1 cellular context compared by ENCODE assay signal in the genomic region with DNA sequence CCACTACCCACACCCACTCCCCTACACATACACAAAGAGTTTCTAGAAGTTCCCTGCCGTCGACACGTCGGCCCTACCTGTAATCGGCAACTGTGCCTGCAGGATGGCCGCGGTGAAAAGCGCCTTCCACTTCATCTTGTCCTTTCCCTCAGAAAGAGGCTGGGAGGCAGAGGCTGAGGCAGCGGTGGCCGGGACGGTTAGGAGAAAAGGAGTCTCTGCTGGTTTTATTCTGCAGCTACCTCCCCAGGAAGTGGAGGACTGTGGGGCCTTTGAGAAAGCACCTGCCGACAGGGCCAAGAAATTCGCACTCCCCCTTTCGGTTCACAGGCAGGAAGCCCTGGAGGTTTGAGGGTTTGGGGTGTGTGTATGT.
TF ChIP-seq lines count a peak whose summit lies in the region.

A gene (minus strand): TSS at position 199 of the 370 bp plus-strand sequence. CDS start 64 bp downstream, at position 135.

TF ChIP-seq in GM12878, 131 proteins besides CTCF, POLR2A, EP300 and RAD21 (continued from another document):
- TF ChIP-seq, protein P1, sequence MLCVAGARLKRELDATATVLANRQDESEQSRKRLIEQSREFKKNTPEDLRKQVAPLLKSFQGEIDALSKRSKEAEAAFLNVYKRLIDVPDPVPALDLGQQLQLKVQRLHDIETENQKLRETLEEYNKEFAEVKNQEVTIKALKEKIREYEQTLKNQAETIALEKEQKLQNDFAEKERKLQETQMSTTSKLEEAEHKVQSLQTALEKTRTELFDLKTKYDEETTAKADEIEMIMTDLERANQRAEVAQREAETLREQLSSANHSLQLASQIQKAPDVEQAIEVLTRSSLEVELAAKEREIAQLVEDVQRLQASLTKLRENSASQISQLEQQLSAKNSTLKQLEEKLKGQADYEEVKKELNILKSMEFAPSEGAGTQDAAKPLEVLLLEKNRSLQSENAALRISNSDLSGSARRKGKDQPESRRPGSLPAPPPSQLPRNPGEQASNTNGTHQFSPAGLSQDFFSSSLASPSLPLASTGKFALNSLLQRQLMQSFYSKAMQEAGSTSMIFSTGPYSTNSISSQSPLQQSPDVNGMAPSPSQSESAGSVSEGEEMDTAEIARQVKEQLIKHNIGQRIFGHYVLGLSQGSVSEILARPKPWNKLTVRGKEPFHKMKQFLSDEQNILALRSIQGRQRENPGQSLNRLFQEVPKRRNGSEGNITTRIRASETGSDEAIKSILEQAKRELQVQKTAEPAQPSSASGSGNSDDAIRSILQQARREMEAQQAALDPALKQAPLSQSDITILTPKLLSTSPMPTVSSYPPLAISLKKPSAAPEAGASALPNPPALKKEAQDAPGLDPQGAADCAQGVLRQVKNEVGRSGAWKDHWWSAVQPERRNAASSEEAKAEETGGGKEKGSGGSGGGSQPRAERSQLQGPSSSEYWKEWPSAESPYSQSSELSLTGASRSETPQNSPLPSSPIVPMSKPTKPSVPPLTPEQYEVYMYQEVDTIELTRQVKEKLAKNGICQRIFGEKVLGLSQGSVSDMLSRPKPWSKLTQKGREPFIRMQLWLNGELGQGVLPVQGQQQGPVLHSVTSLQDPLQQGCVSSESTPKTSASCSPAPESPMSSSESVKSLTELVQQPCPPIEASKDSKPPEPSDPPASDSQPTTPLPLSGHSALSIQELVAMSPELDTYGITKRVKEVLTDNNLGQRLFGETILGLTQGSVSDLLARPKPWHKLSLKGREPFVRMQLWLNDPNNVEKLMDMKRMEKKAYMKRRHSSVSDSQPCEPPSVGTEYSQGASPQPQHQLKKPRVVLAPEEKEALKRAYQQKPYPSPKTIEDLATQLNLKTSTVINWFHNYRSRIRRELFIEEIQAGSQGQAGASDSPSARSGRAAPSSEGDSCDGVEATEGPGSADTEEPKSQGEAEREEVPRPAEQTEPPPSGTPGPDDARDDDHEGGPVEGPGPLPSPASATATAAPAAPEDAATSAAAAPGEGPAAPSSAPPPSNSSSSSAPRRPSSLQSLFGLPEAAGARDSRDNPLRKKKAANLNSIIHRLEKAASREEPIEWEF (IDR thresholded peaks at IDR 0.05; ENCODE audit: insufficient replicate concordance, low read depth, low read length) = no peak
- TF ChIP-seq, protein P2, sequence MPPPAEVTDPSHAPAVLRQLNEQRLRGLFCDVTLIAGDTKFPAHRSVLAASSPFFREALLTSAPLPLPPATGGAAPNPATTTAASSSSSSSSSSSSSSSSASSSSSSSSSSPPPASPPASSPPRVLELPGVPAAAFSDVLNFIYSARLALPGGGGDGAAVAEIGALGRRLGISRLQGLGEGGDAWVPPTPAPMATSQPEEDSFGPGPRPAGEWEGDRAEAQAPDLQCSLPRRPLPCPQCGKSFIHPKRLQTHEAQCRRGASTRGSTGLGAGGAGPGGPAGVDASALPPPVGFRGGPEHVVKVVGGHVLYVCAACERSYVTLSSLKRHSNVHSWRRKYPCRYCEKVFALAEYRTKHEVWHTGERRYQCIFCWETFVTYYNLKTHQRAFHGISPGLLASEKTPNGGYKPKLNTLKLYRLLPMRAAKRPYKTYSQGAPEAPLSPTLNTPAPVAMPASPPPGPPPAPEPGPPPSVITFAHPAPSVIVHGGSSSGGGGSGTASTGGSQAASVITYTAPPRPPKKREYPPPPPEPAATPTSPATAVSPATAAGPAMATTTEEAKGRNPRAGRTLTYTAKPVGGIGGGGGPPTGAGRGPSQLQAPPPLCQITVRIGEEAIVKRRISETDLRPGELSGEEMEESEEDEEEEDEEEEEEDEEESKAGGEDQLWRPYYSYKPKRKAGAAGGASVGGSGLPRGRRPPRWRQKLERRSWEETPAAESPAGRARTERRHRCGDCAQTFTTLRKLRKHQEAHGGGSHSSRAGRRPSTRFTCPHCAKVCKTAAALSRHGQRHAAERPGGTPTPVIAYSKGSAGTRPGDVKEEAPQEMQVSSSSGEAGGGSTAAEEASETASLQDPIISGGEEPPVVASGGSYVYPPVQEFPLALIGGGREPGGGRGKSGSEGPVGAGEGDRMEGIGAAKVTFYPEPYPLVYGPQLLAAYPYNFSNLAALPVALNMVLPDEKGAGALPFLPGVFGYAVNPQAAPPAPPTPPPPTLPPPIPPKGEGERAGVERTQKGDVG (CRISPR knock-in tag; IDR thresholded peaks at IDR 0.05) = no peak
- TF ChIP-seq JUNB (IDR thresholded peaks at IDR 0.05) (no peak), STAT1 (conservative IDR thresholded peaks at IDR 0.05) (no peak)
